ENCODE assay signal across 1 cellular context in genomic region chr1:145782166-145783099, GRCh38.
A peak's percentile ranks its signal among the peaks of the same experiment; 100 is the strongest.
TF ChIP-seq lines count a peak whose summit lies in the region.

No MANE protein-coding gene starts in this region.

TF ChIP-seq in HEK293, 187 proteins besides CTCF, POLR2A, EP300 and RAD21 (continued from another document):
- TF ChIP-seq ZNF692 (tag by site-specific recombination; IDR thresholded peaks at IDR 0.05) (no peak), KLF10 (tag by site-specific recombination; IDR thresholded peaks at IDR 0.05) (0 out of 2 replicates have a peak, but pooled peaks have one; percentile 30), ZNF747 (tag by site-specific recombination; IDR thresholded peaks at IDR 0.05) (no peak), ZNF366 (tag by site-specific recombination; conservative IDR thresholded peaks at IDR 0.05) (peak; percentile 57), MZF1 (tag by site-specific recombination; IDR thresholded peaks at IDR 0.05; ENCODE audit: borderline replicate concordance) (no peak), PRDM10 (tag by site-specific recombination; IDR thresholded peaks at IDR 0.05) (0 out of 2 replicates have a peak, but pooled peaks have one; percentile 14), ZNF629 (tag by site-specific recombination; IDR thresholded peaks at IDR 0.05) (peak; percentile 87), PRDM6 (tag by site-specific recombination; IDR thresholded peaks at IDR 0.05) (peak; percentile 74), ZFP37 (tag by site-specific recombination; IDR thresholded peaks at IDR 0.05) (0 out of 2 replicates have a peak, but pooled peaks have one; percentile 57), HIC1 (tag by site-specific recombination; IDR thresholded peaks at IDR 0.05) (peak; percentile 70), ZSCAN23 (tag by site-specific recombination; IDR thresholded peaks at IDR 0.05) (no peak)
